In the genomic region with DNA sequence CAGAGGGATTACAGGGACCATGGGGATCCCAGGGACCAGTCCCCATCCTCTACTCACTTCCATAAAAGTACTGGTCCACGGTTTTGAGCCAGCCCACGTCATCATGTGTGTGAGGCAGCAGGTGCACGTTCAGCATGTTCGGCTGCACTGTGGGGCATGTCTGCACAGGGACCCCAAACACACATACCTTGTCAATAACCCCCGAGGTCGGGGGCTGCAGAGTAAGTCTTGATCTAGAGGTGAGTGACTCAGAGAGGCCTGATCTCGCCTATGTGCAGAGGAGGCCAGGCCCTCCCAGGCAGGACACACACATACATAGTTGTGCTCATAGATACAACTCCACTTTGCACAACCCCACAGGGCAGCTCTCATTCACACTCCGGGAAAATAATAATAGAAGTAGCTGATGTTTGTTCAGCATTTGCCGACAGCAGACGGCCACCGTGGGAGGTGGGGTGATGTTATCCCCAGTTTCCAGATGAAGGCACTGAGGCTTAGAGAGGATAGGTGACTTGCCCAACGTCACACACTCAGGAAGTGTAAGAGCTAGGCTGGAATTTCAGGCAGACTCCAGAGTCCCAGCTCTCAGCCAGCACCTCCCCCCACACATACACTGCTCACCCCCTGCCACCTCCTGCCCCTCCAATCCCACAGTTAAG, we compare ENCODE assay signal across 9 cellular contexts. TPM values are rescaled to one million over a fixed set of nuclear protein-coding genes. Genes with fewer than 3 reads are reported as not detected.
DNase-seq lines count a peak whose midpoint lies in the region; ATAC-seq and TF ChIP-seq lines count a peak whose summit lies in the region.
"Had no signal": no experiment of that assay in that cellular context is flagged by ENCODE, and none has a peak within 500 bp of the region (broad histone marks: within the 10 kb centered on the region; RNA-seq: fewer than 3 reads in every experiment).

No MANE protein-coding gene starts in this region.

- ATAC-seq in GM23338 (no peak), HG03520 (IDR thresholded peaks at IDR 0.05; ENCODE audit: unreplicated experiment) (no peak)

- H2AFZ ChIP-seq in GM23338, result no peak overlapping the region; the same call in 1 of the 2 replicates

- TF ChIP-seq CTCF in GM23338 (conservative IDR thresholded peaks at IDR 0.05; ENCODE audit: low read depth in 2 of 2) (no peak), fibroblast of mammary gland (conservative IDR thresholded peaks at IDR 0.05; ENCODE audit: control insufficient read depth, insufficient read depth, low read depth, low read length) (no peak)

- H3K36me3 Mint-ChIP-seq in GM23338 (ENCODE audit: low read depth), result peaks cover 22% of the 10 kb centered on the region
- peaks cover 23% of the 10 kb centered on the region for H3K36me3 Mint-ChIP-seq in T-helper 1 cell treated with Interleukin-12 subunit alpha and Interleukin-12 subunit beta and Interleukin-4 antibody, amounts not matched to agents 30 μg/mL and 1 μg/mL, for 36 hours (ENCODE audit: low read depth)

- H3K4me2 ChIP-seq in GM23338, result peak overlapping the region; percentile 98

- H3K27me3 Mint-ChIP-seq in GM23338 (ENCODE audit: insufficient read depth, low read depth, poor library complexity), result peaks cover 23% of the 10 kb centered on the region
- no peaks in the 10 kb centered on the region for H3K27me3 Mint-ChIP-seq in T-helper 1 cell treated with Interleukin-12 subunit alpha and Interleukin-12 subunit beta and Interleukin-4 antibody, amounts not matched to agents 30 μg/mL and 1 μg/mL, for 36 hours (ENCODE audit: low read depth)

- H3K4me3 Mint-ChIP-seq in GM23338, result peak overlapping the region; percentile 97
- H3K4me3 Mint-ChIP-seq in T-helper 1 cell treated with Interleukin-12 subunit alpha and Interleukin-12 subunit beta and Interleukin-4 antibody, amounts not matched to agents 30 μg/mL and 1 μg/mL, for 36 hours, result peak overlapping the region; percentile 92

- peaks cover 17% of the 10 kb centered on the region for H3K4me1 ChIP-seq in GM23338 (ENCODE audit: insufficient read depth)

- H3K27ac ChIP-seq in GM23338 (ENCODE audit: low read depth), result 0 out of 2 replicates have a peak overlapping the region, but pooled peaks have one; percentile 55

- peaks cover 29% of the 10 kb centered on the region for H3K4me1 Mint-ChIP-seq in GM23338
- peaks cover 27% of the 10 kb centered on the region for H3K4me1 Mint-ChIP-seq in T-helper 1 cell treated with Interleukin-12 subunit alpha and Interleukin-12 subunit beta and Interleukin-4 antibody, amounts not matched to agents 30 μg/mL and 1 μg/mL, for 36 hours (ENCODE audit: low read depth)

- H3K27me3 ChIP-seq in GM23338 (ENCODE audit: insufficient read depth), result no peaks in the 10 kb centered on the region

- H3K9me3 Mint-ChIP-seq in GM23338, result no peaks in the 10 kb centered on the region; the same call in 2 of the 3 replicates
- no peaks in the 10 kb centered on the region for H3K9me3 Mint-ChIP-seq in T-helper 1 cell treated with Interleukin-12 subunit alpha and Interleukin-12 subunit beta and Interleukin-4 antibody, amounts not matched to agents 30 μg/mL and 1 μg/mL, for 36 hours

- H3K79me2 ChIP-seq in GM23338 (replicated peaks; ENCODE audit: insufficient read depth), result peaks cover 24% of the 10 kb centered on the region

- no peaks in the 10 kb centered on the region; the same call in 1 of the 2 replicates for H4K20me1 ChIP-seq in GM23338 (replicated peaks; ENCODE audit: insufficient read depth)

- 0 out of 2 replicates have a peak, but pooled peaks cover 5% of the 10 kb centered on the region for H3K36me3 ChIP-seq in GM23338 (ENCODE audit: insufficient read depth)

- peaks cover 21% of the 10 kb centered on the region; the same call in 1 of the 2 replicates for H3F3A ChIP-seq in GM23338 (replicated peaks; ENCODE audit: low read depth)

- DNase-seq in GM23338 (ENCODE audit: low spot score), result no peak
- no peak for DNase-seq in fibroblast of mammary gland (ENCODE audit: low read depth)
- no peak for DNase-seq in skeletal muscle cell (ENCODE audit: low read depth)
- no peak for DNase-seq in hippocampal formation (lab: John Stamatoyannopoulos, UW)
- no peak for DNase-seq in NCI-H1436 treated with DMSO at 0.1 percent for 48 hours (lab: John Stamatoyannopoulos, UW)
- no peak for DNase-seq in activated CD4-positive, CD25-positive, alpha-beta regulatory T cell treated with anti-CD3 and anti-CD28 coated beads, Interleukin-2, amount 50 U/mL, for 72 hours

- H3K9me2 ChIP-seq in GM23338 (ENCODE audit: insufficient read depth), result no peaks in the 10 kb centered on the region

- H3K4me3 ChIP-seq in GM23338 (peak overlapping the region; percentile 95), fibroblast of mammary gland (ENCODE audit: control insufficient read depth, low read depth, low read length) (peak overlapping the region; percentile 68), skeletal muscle cell (ENCODE audit: low read depth, low read length) (peak overlapping the region; percentile 88)

- peak overlapping the region; percentile 74 for H3K27ac Mint-ChIP-seq in GM23338
- H3K27ac Mint-ChIP-seq in T-helper 1 cell treated with Interleukin-12 subunit alpha and Interleukin-12 subunit beta and Interleukin-4 antibody, amounts not matched to agents 30 μg/mL and 1 μg/mL, for 36 hours, result peak overlapping the region; percentile 88

TF ChIP-seq in GM23338, 12 proteins besides CTCF, POLR2A, EP300 and RAD21 (continues in another document):
- no peak for TF ChIP-seq ZNF331 (CRISPR knock-in tag; IDR thresholded peaks at IDR 0.05; ENCODE audit: low read depth)
- no peak for TF ChIP-seq EZH2 (IDR thresholded peaks at IDR 0.05; ENCODE audit: low read depth, unreplicated experiment)
- TF ChIP-seq JUNB (IDR thresholded peaks at IDR 0.05; ENCODE audit: unreplicated experiment), result no peak
- no peak for TF ChIP-seq NANOG (IDR thresholded peaks at IDR 0.05; ENCODE audit: borderline replicate concordance)
- TF ChIP-seq, protein P1, sequence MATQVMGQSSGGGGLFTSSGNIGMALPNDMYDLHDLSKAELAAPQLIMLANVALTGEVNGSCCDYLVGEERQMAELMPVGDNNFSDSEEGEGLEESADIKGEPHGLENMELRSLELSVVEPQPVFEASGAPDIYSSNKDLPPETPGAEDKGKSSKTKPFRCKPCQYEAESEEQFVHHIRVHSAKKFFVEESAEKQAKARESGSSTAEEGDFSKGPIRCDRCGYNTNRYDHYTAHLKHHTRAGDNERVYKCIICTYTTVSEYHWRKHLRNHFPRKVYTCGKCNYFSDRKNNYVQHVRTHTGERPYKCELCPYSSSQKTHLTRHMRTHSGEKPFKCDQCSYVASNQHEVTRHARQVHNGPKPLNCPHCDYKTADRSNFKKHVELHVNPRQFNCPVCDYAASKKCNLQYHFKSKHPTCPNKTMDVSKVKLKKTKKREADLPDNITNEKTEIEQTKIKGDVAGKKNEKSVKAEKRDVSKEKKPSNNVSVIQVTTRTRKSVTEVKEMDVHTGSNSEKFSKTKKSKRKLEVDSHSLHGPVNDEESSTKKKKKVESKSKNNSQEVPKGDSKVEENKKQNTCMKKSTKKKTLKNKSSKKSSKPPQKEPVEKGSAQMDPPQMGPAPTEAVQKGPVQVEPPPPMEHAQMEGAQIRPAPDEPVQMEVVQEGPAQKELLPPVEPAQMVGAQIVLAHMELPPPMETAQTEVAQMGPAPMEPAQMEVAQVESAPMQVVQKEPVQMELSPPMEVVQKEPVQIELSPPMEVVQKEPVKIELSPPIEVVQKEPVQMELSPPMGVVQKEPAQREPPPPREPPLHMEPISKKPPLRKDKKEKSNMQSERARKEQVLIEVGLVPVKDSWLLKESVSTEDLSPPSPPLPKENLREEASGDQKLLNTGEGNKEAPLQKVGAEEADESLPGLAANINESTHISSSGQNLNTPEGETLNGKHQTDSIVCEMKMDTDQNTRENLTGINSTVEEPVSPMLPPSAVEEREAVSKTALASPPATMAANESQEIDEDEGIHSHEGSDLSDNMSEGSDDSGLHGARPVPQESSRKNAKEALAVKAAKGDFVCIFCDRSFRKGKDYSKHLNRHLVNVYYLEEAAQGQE (IDR thresholded peaks at IDR 0.05; ENCODE audit: unreplicated experiment), result no peak

RNA-seq across cellular contexts. Expression of a gene that starts 0.8 kb away (rescaled TPM):
- total RNA-seq in GM23338 (2014; rRNA removed; shearing (Covaris generic)), result 60.8 and 73.8 TPM in 2 replicates
- polyA plus RNA-seq in GM23338 (2016; fragmentation: Nextera tagmentation; extraction: Ambion mirVana), result 33.2 and 39.2 TPM in 2 replicates

RNA-seq across cellular contexts. Expression of a gene that starts 0.8 kb away (rescaled TPM):
- total RNA-seq in GM23338 (2014; rRNA removed; shearing (Covaris generic)), result 12.5 and 31.6 TPM in 2 replicates
- 18.5 and 18.6 TPM in 2 replicates for polyA plus RNA-seq in GM23338 (2016; fragmentation: Nextera tagmentation; extraction: Ambion mirVana)

RNA-seq across cellular contexts. Expression of a gene that starts 15.9 kb away (rescaled TPM):
- total RNA-seq in GM23338 (2014; rRNA removed; shearing (Covaris generic)), result 126 and 141 TPM in 2 replicates
- 85.4 and 107 TPM in 2 replicates for polyA plus RNA-seq in GM23338 (2016; fragmentation: Nextera tagmentation; extraction: Ambion mirVana)

RNA-seq across cellular contexts. Expression of a gene that starts 22.0 kb away (rescaled TPM):
- total RNA-seq in GM23338 (2014; rRNA removed; shearing (Covaris generic)), result not detected in 2 replicates
- polyA plus RNA-seq in GM23338 (2016; fragmentation: Nextera tagmentation; extraction: Ambion mirVana), result not detected in 2 replicates
- total RNA-seq: activated CD8-positive, alpha-beta memory T cell treated with anti-CD3 and anti-CD28 coated beads for 36 hours had no signal

RNA-seq across cellular contexts. Expression of a gene that starts 30.7 kb away (rescaled TPM):
- total RNA-seq in GM23338 (2014; rRNA removed; shearing (Covaris generic)), result 12.3 and 19.4 TPM in 2 replicates
- 6.6 and 8.2 TPM in 2 replicates for polyA plus RNA-seq in GM23338 (2016; fragmentation: Nextera tagmentation; extraction: Ambion mirVana)
